In genomic region chr19:11598103-11598483, GRCh38 we compare ENCODE assay signal across 8 cellular contexts. TPM values are rescaled to one million over a fixed set of nuclear protein-coding genes. Genes with fewer than 3 reads are reported as not detected.
DNase-seq lines count a peak whose midpoint lies in the region; ATAC-seq and TF ChIP-seq lines count a peak whose summit lies in the region.

No MANE protein-coding gene starts in this region.

- peaks cover 18% of the 10 kb centered on the region for H3K36me3 Mint-ChIP-seq in activated CD8-positive, alpha-beta T cell treated with anti-CD3 and anti-CD28 coated beads for 36 hours (ENCODE audit: low read depth)
- peaks cover 15% of the 10 kb centered on the region for H3K36me3 Mint-ChIP-seq in stimulated activated effector memory CD8-positive, alpha-beta T cell treated with anti-CD3 and anti-CD28 coated beads, Interleukin-12 subunit alpha, Interleukin-12 subunit beta, amount 100 ng/mL, for 72 hours

- CTCF ChIA-PET in activated CD8-positive, alpha-beta T cell treated with anti-CD3 and anti-CD28 coated beads for 36 hours (lab: Charles Lee), result interaction anchor here (0.9 kb wide), 1 partner anchor 62 kb away, joined by 3 read pairs; no protein-coding TSS in a partner anchor

- no peak for ATAC-seq in activated CD8-positive, alpha-beta T cell treated with anti-CD3 and anti-CD28 coated beads for 36 hours
- ATAC-seq in stimulated activated effector memory CD8-positive, alpha-beta T cell treated with anti-CD3 and anti-CD28 coated beads, Interleukin-12 subunit alpha, Interleukin-12 subunit beta, amount 100 ng/mL, for 72 hours, result no peak
- no peak for ATAC-seq in HG03565 (IDR thresholded peaks at IDR 0.05; ENCODE audit: unreplicated experiment)
- ATAC-seq in GM18511 (IDR thresholded peaks at IDR 0.05; ENCODE audit: unreplicated experiment), result no peak
- ATAC-seq in GM19351 (IDR thresholded peaks at IDR 0.05; ENCODE audit: unreplicated experiment), result no peak

- H3K27me3 Mint-ChIP-seq in activated CD8-positive, alpha-beta T cell treated with anti-CD3 and anti-CD28 coated beads for 36 hours, result no peaks in the 10 kb centered on the region

- TF ChIP-seq CTCF in HFF-Myc (IDR thresholded peaks at IDR 0.05; ENCODE audit: low read depth, low read length, missing control alignments), result no peak
- no peak for TF ChIP-seq CTCF in activated CD8-positive, alpha-beta T cell treated with anti-CD3 and anti-CD28 coated beads for 36 hours (IDR thresholded peaks at IDR 0.05)

- POLR2A ChIA-PET in activated CD8-positive, alpha-beta T cell treated with anti-CD3 and anti-CD28 coated beads for 36 hours (lab: Charles Lee), result interaction anchor here (0.5 to 1.2 kb wide), 5 partner anchors 16 to 70 kb away, joined by 3 to 6 read pairs (median 3); no protein-coding TSS in a partner anchor

- DNase-seq in HFF-Myc (ENCODE audit: extremely low read depth, low read depth) (no peak), dermis blood vessel endothelial cell (no peak)
- no peak for DNase-seq in activated CD8-positive, alpha-beta T cell treated with anti-CD3 and anti-CD28 coated beads for 36 hours
- DNase-seq in stimulated activated effector memory CD8-positive, alpha-beta T cell treated with anti-CD3 and anti-CD28 coated beads, Interleukin-12 subunit alpha, Interleukin-12 subunit beta, amount 100 ng/mL, for 72 hours (ENCODE audit: low spot score in 2 of 2), result no peak

- peaks cover 30% of the 10 kb centered on the region for H3K4me1 Mint-ChIP-seq in activated CD8-positive, alpha-beta T cell treated with anti-CD3 and anti-CD28 coated beads for 36 hours (ENCODE audit: low read depth)
- H3K4me1 Mint-ChIP-seq in stimulated activated effector memory CD8-positive, alpha-beta T cell treated with anti-CD3 and anti-CD28 coated beads, Interleukin-12 subunit alpha, Interleukin-12 subunit beta, amount 100 ng/mL, for 72 hours, result peaks cover 13% of the 10 kb centered on the region

- H3K4me3 ChIP-seq in HFF-Myc (replicated peaks; ENCODE audit: low read depth, low read length) (peak overlapping the region; percentile 74), iPS-11a (ENCODE audit: low read depth, low read length) (peak overlapping the region; percentile 87)

- intact Hi-C loops in activated CD8-positive, alpha-beta T cell treated with anti-CD3 and anti-CD28 coated beads for 36 hours (cut with micrococcal nuclease), result loop anchor here (5.0 kb wide), 1 partner anchor 71 kb away; the partner anchor contains the start of gene ECSIT

- H3K9me3 Mint-ChIP-seq in activated CD8-positive, alpha-beta T cell treated with anti-CD3 and anti-CD28 coated beads for 36 hours, result no peaks in the 10 kb centered on the region
- no peaks in the 10 kb centered on the region for H3K9me3 Mint-ChIP-seq in stimulated activated effector memory CD8-positive, alpha-beta T cell treated with anti-CD3 and anti-CD28 coated beads, Interleukin-12 subunit alpha, Interleukin-12 subunit beta, amount 100 ng/mL, for 72 hours

- peak overlapping the region; percentile 80 for H3K27ac Mint-ChIP-seq in activated CD8-positive, alpha-beta T cell treated with anti-CD3 and anti-CD28 coated beads for 36 hours
- peak overlapping the region; percentile 92 for H3K27ac Mint-ChIP-seq in stimulated activated effector memory CD8-positive, alpha-beta T cell treated with anti-CD3 and anti-CD28 coated beads, Interleukin-12 subunit alpha, Interleukin-12 subunit beta, amount 100 ng/mL, for 72 hours

- H3K4me3 Mint-ChIP-seq in activated CD8-positive, alpha-beta T cell treated with anti-CD3 and anti-CD28 coated beads for 36 hours, result peak overlapping the region; percentile 88
- peak overlapping the region; percentile 82 for H3K4me3 Mint-ChIP-seq in stimulated activated effector memory CD8-positive, alpha-beta T cell treated with anti-CD3 and anti-CD28 coated beads, Interleukin-12 subunit alpha, Interleukin-12 subunit beta, amount 100 ng/mL, for 72 hours

RNA-seq across cellular contexts. Expression of gene ZNF627, which starts 0.8 kb away (rescaled TPM):
- total RNA-seq in activated CD8-positive, alpha-beta T cell treated with anti-CD3 and anti-CD28 coated beads for 36 hours, result 1 to 10 TPM; 6.1 to 6.5 TPM
- 20.1 and 28.9 TPM in 2 replicates for total RNA-seq in dermis blood vessel endothelial cell

RNA-seq across cellular contexts. Expression of gene ACP5, which starts 20.6 kb away (rescaled TPM):
- total RNA-seq in activated CD8-positive, alpha-beta T cell treated with anti-CD3 and anti-CD28 coated beads for 36 hours, result 1 to 10 TPM; 4.7 to 6.2 TPM
- 0.37 and 8.8 TPM in 2 replicates for total RNA-seq in dermis blood vessel endothelial cell

RNA-seq across cellular contexts. Expression of gene ELOF1, which starts 39.1 kb away (rescaled TPM):
- 10 to 100 TPM; 41.3 to 45.7 TPM for total RNA-seq in activated CD8-positive, alpha-beta T cell treated with anti-CD3 and anti-CD28 coated beads for 36 hours
- total RNA-seq in dermis blood vessel endothelial cell, result 16.9 and 24.5 TPM in 2 replicates

RNA-seq across cellular contexts. Expression of gene CNN1, which starts 59.4 kb away (rescaled TPM):
- total RNA-seq in activated CD8-positive, alpha-beta T cell treated with anti-CD3 and anti-CD28 coated beads for 36 hours, result not detected
- total RNA-seq in dermis blood vessel endothelial cell, result 0.19 and 1.2 TPM in 2 replicates
